ENCODE assay signal across 1 cellular context in the genomic region with DNA sequence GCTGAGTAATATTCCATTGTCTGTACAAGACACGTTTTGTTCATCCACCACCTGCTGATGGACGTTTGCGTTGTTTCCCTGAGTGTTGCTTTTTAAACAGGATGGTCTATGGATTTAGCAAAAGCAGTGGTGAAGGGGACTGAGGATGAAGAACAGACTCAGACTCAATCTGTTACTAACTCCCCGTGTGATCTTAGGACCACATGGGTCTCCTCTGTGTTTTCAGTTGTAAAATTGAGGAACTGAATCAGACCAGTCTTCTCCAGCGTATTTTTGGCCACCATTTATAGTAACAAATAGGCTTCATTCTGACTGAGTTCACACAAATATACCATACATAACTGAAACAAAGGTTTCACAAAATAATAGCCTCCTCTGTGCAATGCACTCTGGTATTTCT.
A peak's percentile ranks its signal among the peaks of the same experiment; 100 is the strongest.
TF ChIP-seq lines count a peak whose summit lies in the region.

No MANE protein-coding gene starts in this region.

TF ChIP-seq in GM12878, 131 proteins besides CTCF, POLR2A, EP300 and RAD21 (continued from another document and continues in another):
- TF ChIP-seq KDM1A (IDR thresholded peaks at IDR 0.05; ENCODE audit: borderline replicate concordance) = no peak
- TF ChIP-seq, protein P1, sequence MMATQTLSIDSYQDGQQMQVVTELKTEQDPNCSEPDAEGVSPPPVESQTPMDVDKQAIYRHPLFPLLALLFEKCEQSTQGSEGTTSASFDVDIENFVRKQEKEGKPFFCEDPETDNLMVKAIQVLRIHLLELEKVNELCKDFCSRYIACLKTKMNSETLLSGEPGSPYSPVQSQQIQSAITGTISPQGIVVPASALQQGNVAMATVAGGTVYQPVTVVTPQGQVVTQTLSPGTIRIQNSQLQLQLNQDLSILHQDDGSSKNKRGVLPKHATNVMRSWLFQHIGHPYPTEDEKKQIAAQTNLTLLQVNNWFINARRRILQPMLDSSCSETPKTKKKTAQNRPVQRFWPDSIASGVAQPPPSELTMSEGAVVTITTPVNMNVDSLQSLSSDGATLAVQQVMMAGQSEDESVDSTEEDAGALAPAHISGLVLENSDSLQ (IDR thresholded peaks at IDR 0.05) = no peak
- TF ChIP-seq LARP7 (IDR thresholded peaks at IDR 0.05) = no peak
- TF ChIP-seq, protein P2, sequence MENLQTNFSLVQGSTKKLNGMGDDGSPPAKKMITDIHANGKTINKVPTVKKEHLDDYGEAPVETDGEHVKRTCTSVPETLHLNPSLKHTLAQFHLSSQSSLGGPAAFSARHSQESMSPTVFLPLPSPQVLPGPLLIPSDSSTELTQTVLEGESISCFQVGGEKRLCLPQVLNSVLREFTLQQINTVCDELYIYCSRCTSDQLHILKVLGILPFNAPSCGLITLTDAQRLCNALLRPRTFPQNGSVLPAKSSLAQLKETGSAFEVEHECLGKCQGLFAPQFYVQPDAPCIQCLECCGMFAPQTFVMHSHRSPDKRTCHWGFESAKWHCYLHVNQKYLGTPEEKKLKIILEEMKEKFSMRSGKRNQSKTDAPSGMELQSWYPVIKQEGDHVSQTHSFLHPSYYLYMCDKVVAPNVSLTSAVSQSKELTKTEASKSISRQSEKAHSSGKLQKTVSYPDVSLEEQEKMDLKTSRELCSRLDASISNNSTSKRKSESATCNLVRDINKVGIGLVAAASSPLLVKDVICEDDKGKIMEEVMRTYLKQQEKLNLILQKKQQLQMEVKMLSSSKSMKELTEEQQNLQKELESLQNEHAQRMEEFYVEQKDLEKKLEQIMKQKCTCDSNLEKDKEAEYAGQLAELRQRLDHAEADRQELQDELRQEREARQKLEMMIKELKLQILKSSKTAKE (IDR thresholded peaks at IDR 0.05; ENCODE audit: low read depth, poor library complexity, severe bottlenecking) = peak; percentile 94
- TF ChIP-seq ESRRA (IDR thresholded peaks at IDR 0.05; ENCODE audit: low read length) = no peak
- TF ChIP-seq ZNF274 (IDR thresholded peaks at IDR 0.05; ENCODE audit: insufficient read depth, insufficient read length) = no peak
- no peak for TF ChIP-seq SREBF1 (IDR thresholded peaks at IDR 0.05; ENCODE audit: low read length)
- TF ChIP-seq, protein P3, sequence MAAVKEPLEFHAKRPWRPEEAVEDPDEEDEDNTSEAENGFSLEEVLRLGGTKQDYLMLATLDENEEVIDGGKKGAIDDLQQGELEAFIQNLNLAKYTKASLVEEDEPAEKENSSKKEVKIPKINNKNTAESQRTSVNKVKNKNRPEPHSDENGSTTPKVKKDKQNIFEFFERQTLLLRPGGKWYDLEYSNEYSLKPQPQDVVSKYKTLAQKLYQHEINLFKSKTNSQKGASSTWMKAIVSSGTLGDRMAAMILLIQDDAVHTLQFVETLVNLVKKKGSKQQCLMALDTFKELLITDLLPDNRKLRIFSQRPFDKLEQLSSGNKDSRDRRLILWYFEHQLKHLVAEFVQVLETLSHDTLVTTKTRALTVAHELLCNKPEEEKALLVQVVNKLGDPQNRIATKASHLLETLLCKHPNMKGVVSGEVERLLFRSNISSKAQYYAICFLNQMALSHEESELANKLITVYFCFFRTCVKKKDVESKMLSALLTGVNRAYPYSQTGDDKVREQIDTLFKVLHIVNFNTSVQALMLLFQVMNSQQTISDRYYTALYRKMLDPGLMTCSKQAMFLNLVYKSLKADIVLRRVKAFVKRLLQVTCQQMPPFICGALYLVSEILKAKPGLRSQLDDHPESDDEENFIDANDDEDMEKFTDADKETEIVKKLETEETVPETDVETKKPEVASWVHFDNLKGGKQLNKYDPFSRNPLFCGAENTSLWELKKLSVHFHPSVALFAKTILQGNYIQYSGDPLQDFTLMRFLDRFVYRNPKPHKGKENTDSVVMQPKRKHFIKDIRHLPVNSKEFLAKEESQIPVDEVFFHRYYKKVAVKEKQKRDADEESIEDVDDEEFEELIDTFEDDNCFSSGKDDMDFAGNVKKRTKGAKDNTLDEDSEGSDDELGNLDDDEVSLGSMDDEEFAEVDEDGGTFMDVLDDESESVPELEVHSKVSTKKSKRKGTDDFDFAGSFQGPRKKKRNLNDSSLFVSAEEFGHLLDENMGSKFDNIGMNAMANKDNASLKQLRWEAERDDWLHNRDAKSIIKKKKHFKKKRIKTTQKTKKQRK (IDR thresholded peaks at IDR 0.05; ENCODE audit: low read depth, low read length) = no peak
- TF ChIP-seq, protein P4, sequence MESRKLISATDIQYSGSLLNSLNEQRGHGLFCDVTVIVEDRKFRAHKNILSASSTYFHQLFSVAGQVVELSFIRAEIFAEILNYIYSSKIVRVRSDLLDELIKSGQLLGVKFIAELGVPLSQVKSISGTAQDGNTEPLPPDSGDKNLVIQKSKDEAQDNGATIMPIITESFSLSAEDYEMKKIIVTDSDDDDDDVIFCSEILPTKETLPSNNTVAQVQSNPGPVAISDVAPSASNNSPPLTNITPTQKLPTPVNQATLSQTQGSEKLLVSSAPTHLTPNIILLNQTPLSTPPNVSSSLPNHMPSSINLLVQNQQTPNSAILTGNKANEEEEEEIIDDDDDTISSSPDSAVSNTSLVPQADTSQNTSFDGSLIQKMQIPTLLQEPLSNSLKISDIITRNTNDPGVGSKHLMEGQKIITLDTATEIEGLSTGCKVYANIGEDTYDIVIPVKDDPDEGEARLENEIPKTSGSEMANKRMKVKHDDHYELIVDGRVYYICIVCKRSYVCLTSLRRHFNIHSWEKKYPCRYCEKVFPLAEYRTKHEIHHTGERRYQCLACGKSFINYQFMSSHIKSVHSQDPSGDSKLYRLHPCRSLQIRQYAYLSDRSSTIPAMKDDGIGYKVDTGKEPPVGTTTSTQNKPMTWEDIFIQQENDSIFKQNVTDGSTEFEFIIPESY (IDR thresholded peaks at IDR 0.05) = no peak
- no peak for TF ChIP-seq YBX1 (IDR thresholded peaks at IDR 0.05)
- no peak for TF ChIP-seq NRF1 (conservative IDR thresholded peaks at IDR 0.05; ENCODE audit: low read depth, low read length)
- TF ChIP-seq, protein P5, sequence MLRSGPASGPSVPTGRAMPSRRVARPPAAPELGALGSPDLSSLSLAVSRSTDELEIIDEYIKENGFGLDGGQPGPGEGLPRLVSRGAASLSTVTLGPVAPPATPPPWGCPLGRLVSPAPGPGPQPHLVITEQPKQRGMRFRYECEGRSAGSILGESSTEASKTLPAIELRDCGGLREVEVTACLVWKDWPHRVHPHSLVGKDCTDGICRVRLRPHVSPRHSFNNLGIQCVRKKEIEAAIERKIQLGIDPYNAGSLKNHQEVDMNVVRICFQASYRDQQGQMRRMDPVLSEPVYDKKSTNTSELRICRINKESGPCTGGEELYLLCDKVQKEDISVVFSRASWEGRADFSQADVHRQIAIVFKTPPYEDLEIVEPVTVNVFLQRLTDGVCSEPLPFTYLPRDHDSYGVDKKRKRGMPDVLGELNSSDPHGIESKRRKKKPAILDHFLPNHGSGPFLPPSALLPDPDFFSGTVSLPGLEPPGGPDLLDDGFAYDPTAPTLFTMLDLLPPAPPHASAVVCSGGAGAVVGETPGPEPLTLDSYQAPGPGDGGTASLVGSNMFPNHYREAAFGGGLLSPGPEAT (IDR thresholded peaks at IDR 0.05; ENCODE audit: low read depth) = peak; percentile 60
- TF ChIP-seq HCFC1 (IDR thresholded peaks at IDR 0.05; ENCODE audit: low read length) = no peak
- TF ChIP-seq CHD1 (IDR thresholded peaks at IDR 0.05; ENCODE audit: low read depth, low read length) = no peak
- no peak for TF ChIP-seq POLR2AphosphoS5 (IDR thresholded peaks at IDR 0.05; ENCODE audit: low read length)
- no peak for TF ChIP-seq SMARCA5 (IDR thresholded peaks at IDR 0.05)
- no peak for TF ChIP-seq HDAC2 (IDR thresholded peaks at IDR 0.05)
- 0 out of 2 replicates have a peak, but pooled peaks have one; percentile 44 for TF ChIP-seq TCF3 (IDR thresholded peaks at IDR 0.05; ENCODE audit: borderline replicate concordance, insufficient read depth, low read depth, low read length)
- no peak for TF ChIP-seq HSF1 (IDR thresholded peaks at IDR 0.05; ENCODE audit: low read depth, low read length)
- TF ChIP-seq, protein P6, sequence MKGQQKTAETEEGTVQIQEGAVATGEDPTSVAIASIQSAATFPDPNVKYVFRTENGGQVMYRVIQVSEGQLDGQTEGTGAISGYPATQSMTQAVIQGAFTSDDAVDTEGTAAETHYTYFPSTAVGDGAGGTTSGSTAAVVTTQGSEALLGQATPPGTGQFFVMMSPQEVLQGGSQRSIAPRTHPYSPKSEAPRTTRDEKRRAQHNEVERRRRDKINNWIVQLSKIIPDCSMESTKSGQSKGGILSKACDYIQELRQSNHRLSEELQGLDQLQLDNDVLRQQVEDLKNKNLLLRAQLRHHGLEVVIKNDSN (IDR thresholded peaks at IDR 0.05; ENCODE audit: borderline replicate concordance, extremely low read length, insufficient read depth, low read depth, low read length) = no peak
- TF ChIP-seq CBX3 (IDR thresholded peaks at IDR 0.05; ENCODE audit: borderline replicate concordance, low read depth) = no peak
- TF ChIP-seq, protein P7, sequence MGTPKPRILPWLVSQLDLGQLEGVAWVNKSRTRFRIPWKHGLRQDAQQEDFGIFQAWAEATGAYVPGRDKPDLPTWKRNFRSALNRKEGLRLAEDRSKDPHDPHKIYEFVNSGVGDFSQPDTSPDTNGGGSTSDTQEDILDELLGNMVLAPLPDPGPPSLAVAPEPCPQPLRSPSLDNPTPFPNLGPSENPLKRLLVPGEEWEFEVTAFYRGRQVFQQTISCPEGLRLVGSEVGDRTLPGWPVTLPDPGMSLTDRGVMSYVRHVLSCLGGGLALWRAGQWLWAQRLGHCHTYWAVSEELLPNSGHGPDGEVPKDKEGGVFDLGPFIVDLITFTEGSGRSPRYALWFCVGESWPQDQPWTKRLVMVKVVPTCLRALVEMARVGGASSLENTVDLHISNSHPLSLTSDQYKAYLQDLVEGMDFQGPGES (IDR thresholded peaks at IDR 0.05) = no peak
- TF ChIP-seq STAT3 (IDR thresholded peaks at IDR 0.05; ENCODE audit: low read depth, low read length) = peak; percentile 88; the same call in 1 of the 2 replicates
- TF ChIP-seq SRF (IDR thresholded peaks at IDR 0.05; ENCODE audit: low read depth in 2 of 2, low read length in 2 of 2) = peak in 1 of 2 experiments; percentile 70; a peak in 1 of 4 replicates
- peak; percentile 84 for TF ChIP-seq EED (IDR thresholded peaks at IDR 0.05; ENCODE audit: low read depth)
- no peak for TF ChIP-seq TARDBP (IDR thresholded peaks at IDR 0.05; ENCODE audit: borderline replicate concordance)
- TF ChIP-seq NBN (IDR thresholded peaks at IDR 0.05) = peak; percentile 62; the same call in 1 of the 2 replicates
- no peak for TF ChIP-seq ATF3 (IDR thresholded peaks at IDR 0.05; ENCODE audit: borderline replicate concordance, extremely low read depth, low read depth, low read length)
- TF ChIP-seq EZH2 (IDR thresholded peaks at IDR 0.05; ENCODE audit: borderline replicate concordance, control insufficient read depth, low read depth, low read length) = no peak
- TF ChIP-seq RFX5 (IDR thresholded peaks at IDR 0.05; ENCODE audit: low read depth, low read length) = no peak
- TF ChIP-seq RBBP5 (conservative IDR thresholded peaks at IDR 0.05) = no peak
- TF ChIP-seq MLLT1 (IDR thresholded peaks at IDR 0.05) = peak; percentile 35; the same call in 1 of the 2 replicates
- TF ChIP-seq E2F8 (IDR thresholded peaks at IDR 0.05; ENCODE audit: low read depth, partially characterized antibody) = no peak
